ENCODE assay signal across 1 cellular context in genomic region chr11:1546536-1547466, GRCh38.
TF ChIP-seq lines count a peak whose summit lies in the region.

No MANE protein-coding gene starts in this region.

TF ChIP-seq in K562, 482 proteins besides CTCF, POLR2A, EP300 and RAD21 (continues in another document):
- TF ChIP-seq TCF3 (CRISPR knock-in tag; IDR thresholded peaks at IDR 0.05): no peak
- peak; percentile 39 for TF ChIP-seq RBFOX2 (IDR thresholded peaks at IDR 0.05; ENCODE audit: low read depth, low read length)
- TF ChIP-seq TEAD1 (CRISPR knock-in tag; IDR thresholded peaks at IDR 0.05): 0 out of 4 replicates have a peak, but pooled peaks of 1 of the 2 experiments have one; percentile 15
- TF ChIP-seq CXXC5 (CRISPR knock-in tag; IDR thresholded peaks at IDR 0.05): peak; percentile 52; the same call in 1 of the 2 replicates
- peak; percentile 63 for TF ChIP-seq CTBP1 (IDR thresholded peaks at IDR 0.05; ENCODE audit: borderline replicate concordance)
- TF ChIP-seq ZBTB12 (CRISPR knock-in tag; IDR thresholded peaks at IDR 0.05): no peak
- peak; percentile 18; the same call in 1 of the 2 replicates for TF ChIP-seq BHLHE40 (IDR thresholded peaks at IDR 0.05; ENCODE audit: low read length)
- peak; percentile 94 for TF ChIP-seq ZBTB7A (IDR thresholded peaks at IDR 0.05; ENCODE audit: borderline replicate concordance, control insufficient read depth, low read depth, low read length)
- TF ChIP-seq SMC3 (conservative IDR thresholded peaks at IDR 0.05; ENCODE audit: insufficient read depth, low read depth, low read length): 0 out of 2 replicates have a peak, but pooled peaks have one; percentile 37
- TF ChIP-seq ZNF197 (CRISPR knock-in tag; IDR thresholded peaks at IDR 0.05; ENCODE audit: low read depth): no peak
- peak; percentile 73 for TF ChIP-seq L3MBTL2 (IDR thresholded peaks at IDR 0.05)
- peak; percentile 88 for TF ChIP-seq ATF7 (IDR thresholded peaks at IDR 0.05)
- TF ChIP-seq ZFP91 (CRISPR knock-in tag; IDR thresholded peaks at IDR 0.05): no peak
- TF ChIP-seq MEF2A (IDR thresholded peaks at IDR 0.05; ENCODE audit: control insufficient read depth, low read depth, low read length): no peak
- TF ChIP-seq RBM34 (IDR thresholded peaks at IDR 0.05; ENCODE audit: borderline replicate concordance, insufficient read depth, low read length): no peak
- 0 out of 2 replicates have a peak, but pooled peaks have one; percentile 9 for TF ChIP-seq KLF13 (tag; IDR thresholded peaks at IDR 0.05; ENCODE audit: borderline replicate concordance, low read depth)
- no peak for TF ChIP-seq TCF15 (CRISPR knock-in tag; IDR thresholded peaks at IDR 0.05)
- TF ChIP-seq ATF1 (CRISPR knock-in tag; IDR thresholded peaks at IDR 0.05): no peak
- TF ChIP-seq ATF1 (tag; IDR thresholded peaks at IDR 0.05): peak; percentile 36; the same call in 1 of the 2 replicates
- TF ChIP-seq MYC (IDR thresholded peaks at IDR 0.05; ENCODE audit: low read depth, low read length): no peak
- no peak for TF ChIP-seq MYC (CRISPR knock-in tag; IDR thresholded peaks at IDR 0.05; ENCODE audit: borderline replicate concordance, low read depth)
- TF ChIP-seq ZNF740 (CRISPR knock-in tag; IDR thresholded peaks at IDR 0.05): peak; percentile 49; the same call in 1 of the 2 replicates
- TF ChIP-seq ZNF740 (tag; IDR thresholded peaks at IDR 0.05): peak in 1 of 2 experiments; percentile 43; a peak in 2 of 4 replicates
- 0 out of 2 replicates have a peak, but pooled peaks have one; percentile 14 for TF ChIP-seq E2F5 (CRISPR knock-in tag; IDR thresholded peaks at IDR 0.05)
- peak; percentile 26 to 68; a peak in 3 of 4 replicates for TF ChIP-seq MAZ (CRISPR knock-in tag; conservative IDR thresholded peaks at IDR 0.05 in 1 of 2, IDR thresholded peaks at IDR 0.05 in 1 of 2)
- peak in 1 of 2 experiments; percentile 62; a peak in 2 of 4 replicates for TF ChIP-seq NONO (IDR thresholded peaks at IDR 0.05; ENCODE audit: low read depth in 2 of 2, low read length in 1 of 2)
- peak; percentile 53; the same call in 1 of the 2 replicates for TF ChIP-seq TCF7L2 (IDR thresholded peaks at IDR 0.05; ENCODE audit: low read depth, low read length)
- peak; percentile 39 for TF ChIP-seq ARID4B (CRISPR knock-in tag; IDR thresholded peaks at IDR 0.05)
- peak in 1 of 2 experiments; percentile 64; a peak in 2 of 4 replicates for TF ChIP-seq NRF1 (conservative IDR thresholded peaks at IDR 0.05 in 1 of 2, IDR thresholded peaks at IDR 0.05 in 1 of 2)
- 0 out of 2 replicates have a peak, but pooled peaks have one; percentile 19 for TF ChIP-seq CREB3L1 (IDR thresholded peaks at IDR 0.05; ENCODE audit: borderline replicate concordance, low read depth)
- TF ChIP-seq ZBTB2 (IDR thresholded peaks at IDR 0.05): no peak
- TF ChIP-seq FOXK2 (conservative IDR thresholded peaks at IDR 0.05 in 1 of 2, IDR thresholded peaks at IDR 0.05 in 1 of 2; ENCODE audit: low read depth in 2 of 2): peak in 1 of 2 experiments; percentile 64; a peak in 1 of 4 replicates
- 0 out of 2 replicates have a peak, but pooled peaks have one; percentile 8 for TF ChIP-seq KDM2B (CRISPR knock-in tag; IDR thresholded peaks at IDR 0.05)
- 0 out of 4 replicates have a peak, but pooled peaks of 1 of the 2 experiments have one; percentile 20 for TF ChIP-seq UBTF (IDR thresholded peaks at IDR 0.05; ENCODE audit: borderline replicate concordance in 1 of 2, low read depth in 2 of 2, low read length in 2 of 2)
- TF ChIP-seq RB1 (IDR thresholded peaks at IDR 0.05; ENCODE audit: low read depth): peak; percentile 77
- no peak for TF ChIP-seq POLR3A (IDR thresholded peaks at IDR 0.05; ENCODE audit: borderline replicate concordance, extremely low read depth, insufficient read depth, insufficient read length)
- TF ChIP-seq SRF (CRISPR knock-in tag; IDR thresholded peaks at IDR 0.05): no peak
- peak; percentile 38; the same call in 1 of the 2 replicates for TF ChIP-seq POLR2G (IDR thresholded peaks at IDR 0.05; ENCODE audit: low read depth, low read length)
- peak; percentile 41; the same call in 1 of the 2 replicates for TF ChIP-seq MAX (CRISPR knock-in tag; IDR thresholded peaks at IDR 0.05)
- no peak for TF ChIP-seq USF2 (CRISPR knock-in tag; IDR thresholded peaks at IDR 0.05)
- peak; percentile 75 for TF ChIP-seq VEZF1 (CRISPR knock-in tag; IDR thresholded peaks at IDR 0.05)
